Comparison of ENCODE assay signal across 10 cellular contexts in genomic region chr1:147504801-147505303, GRCh38. TPM values are rescaled to one million over a fixed set of nuclear protein-coding genes. Genes with fewer than 3 reads are reported as not detected.
DNase-seq lines count a peak whose midpoint lies in the region; ATAC-seq and TF ChIP-seq lines count a peak whose summit lies in the region.
"Had no signal": no experiment of that assay in that cellular context is flagged by ENCODE, and none has a peak within 500 bp of the region (broad histone marks: within the 10 kb centered on the region; RNA-seq: fewer than 3 reads in every experiment).

No MANE protein-coding gene starts in this region.

- no peak overlapping the region; the same call in 1 of the 2 replicates for H2AFZ ChIP-seq in GM23338
- H2AFZ ChIP-seq in trophoblast cell (ENCODE audit: insufficient read depth, low read length, poor library complexity) = no peak overlapping the region
- H2AFZ ChIP-seq in OCI-LY7 (ENCODE audit: low read length) = no peak overlapping the region

- no peaks in the 10 kb centered on the region for H3K36me3 ChIP-seq in GM23338 (ENCODE audit: insufficient read depth)
- H3K36me3 ChIP-seq in trophoblast cell (ENCODE audit: control insufficient read depth in 1 of 2, insufficient read depth in 2 of 2, low read length in 2 of 2) = no peaks in the 10 kb centered on the region
- no peaks in the 10 kb centered on the region for H3K36me3 ChIP-seq in OCI-LY7 (ENCODE audit: insufficient read depth, low read length)

- H4K20me1 ChIP-seq in GM23338 (replicated peaks; ENCODE audit: insufficient read depth) (no peaks in the 10 kb centered on the region), OCI-LY7 (ENCODE audit: insufficient read depth, low read length) (no peaks in the 10 kb centered on the region)

- H3K4me3 Mint-ChIP-seq in GM23338 = peak overlapping the region; percentile 66
- H3K4me3 Mint-ChIP-seq: activated naive CD8-positive, alpha-beta T cell had no signal

- no peak overlapping the region for H2BK12ac ChIP-seq in trophoblast cell (ENCODE audit: low read length)

- H3K4me3 ChIP-seq in GM23338 (peak overlapping the region; percentile 37), trophoblast cell (ENCODE audit: low read depth, low read length) (no peak overlapping the region), OCI-LY7 (ENCODE audit: low read depth, low read length, poor library complexity, severe bottlenecking) (no peak overlapping the region)
- H3K4me3 ChIP-seq: GM12878 had no signal

- H3F3A ChIP-seq in GM23338 (replicated peaks; ENCODE audit: low read depth) = 0 out of 2 replicates have a peak, but pooled peaks cover 4% of the 10 kb centered on the region

- no peak overlapping the region for H3K4ac ChIP-seq in trophoblast cell (ENCODE audit: low read depth, low read length)

- H2BK120ac ChIP-seq in trophoblast cell (ENCODE audit: insufficient read depth, low read length, poor library complexity) = no peak overlapping the region

- peak overlapping the region; percentile 94 for H3K27ac Mint-ChIP-seq in GM23338
- H3K27ac Mint-ChIP-seq: activated naive CD8-positive, alpha-beta T cell had no signal

- no peak; a peak in 1 of 4 replicates for TF ChIP-seq CTCF in GM23338 (conservative IDR thresholded peaks at IDR 0.05; ENCODE audit: low read depth in 2 of 2)
- TF ChIP-seq CTCF in OCI-LY7 (conservative IDR thresholded peaks at IDR 0.05; ENCODE audit: low read length) = no peak

- H3K79me1 ChIP-seq in trophoblast cell (ENCODE audit: low read length) = no peaks in the 10 kb centered on the region

- no peak overlapping the region for H4K12ac ChIP-seq in trophoblast cell (ENCODE audit: low read depth, low read length)

- peaks cover 30% of the 10 kb centered on the region for H3K4me1 ChIP-seq in GM23338 (ENCODE audit: insufficient read depth)
- peaks cover 8 to 15% of the 10 kb centered on the region in 2 experiments for H3K4me1 ChIP-seq in trophoblast cell (ENCODE audit: control insufficient read depth in 1 of 2, insufficient read depth in 2 of 2, low read length in 2 of 2)
- H3K4me1 ChIP-seq in OCI-LY7 (ENCODE audit: insufficient read depth, low read length, poor library complexity, severe bottlenecking) = no peaks in the 10 kb centered on the region

- H4K91ac ChIP-seq in trophoblast cell (ENCODE audit: low read depth, low read length) = no peak overlapping the region

- POLR2A ChIA-PET in OCI-LY7 (lab: Charles Lee) = no interaction called here

- H3K27me3 Mint-ChIP-seq in GM23338 (ENCODE audit: insufficient read depth, low read depth, poor library complexity) = peaks cover 2% of the 10 kb centered on the region
- H3K27me3 Mint-ChIP-seq: activated naive CD8-positive, alpha-beta T cell had no signal

- no peak overlapping the region for H3K18ac ChIP-seq in trophoblast cell (ENCODE audit: low read length)

- H3K9me3 Mint-ChIP-seq in GM23338 = no peaks in the 10 kb centered on the region; the same call in 2 of the 3 replicates

- peaks cover 28% of the 10 kb centered on the region for H3K4me1 Mint-ChIP-seq in GM23338

- H3K9me3 ChIP-seq in trophoblast cell (ENCODE audit: insufficient read depth, low read depth, low read length) (no peaks in the 10 kb centered on the region), OCI-LY7 (ENCODE audit: low read length) (no peaks in the 10 kb centered on the region)

- H3K9me2 ChIP-seq in GM23338 (ENCODE audit: insufficient read depth) (no peaks in the 10 kb centered on the region), OCI-LY7 (ENCODE audit: insufficient read depth, low read length) (no peaks in the 10 kb centered on the region)

- H3K79me2 ChIP-seq in GM23338 (replicated peaks; ENCODE audit: insufficient read depth) = no peaks in the 10 kb centered on the region
- no peaks in the 10 kb centered on the region for H3K79me2 ChIP-seq in trophoblast cell (ENCODE audit: control insufficient read depth, insufficient read depth, low read length, poor library complexity)
- no peaks in the 10 kb centered on the region for H3K79me2 ChIP-seq in OCI-LY7 (ENCODE audit: insufficient read depth, low read depth, low read length)

- peak overlapping the region; percentile 96 for H3K27ac ChIP-seq in GM23338 (ENCODE audit: low read depth)
- H3K27ac ChIP-seq in trophoblast cell (ENCODE audit: low read depth, low read length) = no peak overlapping the region
- no peak overlapping the region for H3K27ac ChIP-seq in OCI-LY7 (ENCODE audit: low read depth, low read length, poor library complexity, severe bottlenecking)

- H3K23ac ChIP-seq in trophoblast cell (ENCODE audit: low read length) = no peak overlapping the region

- H2AK5ac ChIP-seq in trophoblast cell (ENCODE audit: low read length) = no peak overlapping the region

- H3K9ac ChIP-seq in trophoblast cell (ENCODE audit: low read length) = no peak overlapping the region

- no peak overlapping the region for H3K14ac ChIP-seq in trophoblast cell (ENCODE audit: low read length)

- no CpG with 5 or more reads among the region's 10 CpGs for WGBS in trophoblast cell (ENCODE audit: extremely low coverage, insufficient coverage, insufficient read length)

- no peak overlapping the region for H2BK5ac ChIP-seq in trophoblast cell (ENCODE audit: low read depth, low read length, poor library complexity)

- CTCF ChIA-PET in OCI-LY7 (lab: Charles Lee; ENCODE audit: unreplicated experiment) = no interaction called here

- ATAC-seq in GM23338 (peak; percentile 98), HG02884 (IDR thresholded peaks at IDR 0.05; ENCODE audit: unreplicated experiment) (no peak)
- ATAC-seq: GM12878 had no signal

- intact Hi-C loops in OCI-LY7 (cut with micrococcal nuclease; ENCODE audit: unreplicated experiment) = no loop called here

- H3K36me3 Mint-ChIP-seq in GM23338 (ENCODE audit: low read depth) = no peaks in the 10 kb centered on the region
- H3K36me3 Mint-ChIP-seq: activated naive CD8-positive, alpha-beta T cell had no signal

- H4K8ac ChIP-seq in trophoblast cell (ENCODE audit: low read depth, low read length) = no peak overlapping the region

- H3K27me3 ChIP-seq in GM23338 (ENCODE audit: insufficient read depth) (no peaks in the 10 kb centered on the region), trophoblast cell (ENCODE audit: insufficient read depth, low read length) (no peaks in the 10 kb centered on the region)

- DNase-seq in GM23338 (ENCODE audit: low spot score) = peak; percentile 95
- DNase-seq in NCI-H69 (lab: John Stamatoyannopoulos, UW) = peak; percentile 76
- DNase-seq in foreskin melanocyte = peak; percentile 68
- DNase-seq in trophoblast cell = peak; percentile 40 to 55
- DNase-seq in activated naive CD4-positive, alpha-beta T cell treated with Interleukin-2 at 50 U/mL for 16 hours = no peak
- DNase-seq in activated CD4-positive, alpha-beta T cell treated with anti-CD3 and anti-CD28 coated beads, Interleukin-2, amount 50 U/mL, for 1 hour = no peak
- no peak for DNase-seq in OCI-LY7 (ENCODE audit: low spot score)

- BruUV-seq in OCI-LY7 (replicated peaks; lab: Mats Ljungman, UMichigan) = no TSS peak

- peak overlapping the region; percentile 40 for H3K4me2 ChIP-seq in GM23338
- peak overlapping the region; percentile 71 for H3K4me2 ChIP-seq in trophoblast cell (ENCODE audit: low read length)
- no peak overlapping the region for H3K4me2 ChIP-seq in OCI-LY7 (ENCODE audit: low read length)

TF ChIP-seq in GM23338, 12 proteins besides CTCF, POLR2A, EP300 and RAD21:
- TF ChIP-seq ZNF331 (CRISPR knock-in tag; IDR thresholded peaks at IDR 0.05; ENCODE audit: low read depth) (no peak), POLR2AphosphoS5 (IDR thresholded peaks at IDR 0.05; ENCODE audit: low read depth) (peak; percentile 29; the same call in 1 of the 2 replicates), ZNF114 (CRISPR knock-in tag; IDR thresholded peaks at IDR 0.05) (no peak)

RNA-seq across cellular contexts. Expression of gene BCL9, which starts 36.4 kb away (rescaled TPM):
- total RNA-seq in GM23338 (2014; rRNA removed; shearing (Covaris generic)) = 33.8 and 46.1 TPM in 2 replicates
- polyA plus RNA-seq in GM23338 (2016; fragmentation: Nextera tagmentation; extraction: Ambion mirVana) = 11.7 and 13.2 TPM in 2 replicates
- 15.8 and 16.4 TPM in 2 replicates for polyA plus RNA-seq in trophoblast cell (2013)
- total RNA-seq in OCI-LY7 (2014; rRNA removed; shearing (Covaris generic)) = 4.7 and 5.7 TPM in 2 replicates
- total RNA-seq in OCI-LY7 (2022) = 13.4 and 15.8 TPM in 2 replicates

Comparison
In these comparisons a context has a peak if more than half of its experiments do, and no peak if none do; other contexts are left out.
1. DNase-seq: peak in GM23338 (single experiment), NCI-H69 (single experiment), foreskin melanocyte (single experiment) and trophoblast cell (2 of 2); none in activated naive CD4-positive, alpha-beta T cell treated with Interleukin-2 at 50 U/mL for 16 hours (single experiment), activated CD4-positive, alpha-beta T cell treated with anti-CD3 and anti-CD28 coated beads, Interleukin-2, amount 50 U/mL, for 1 hour (single experiment) and OCI-LY7 (single experiment).